16 cellular contexts compared by ENCODE assay signal in the genomic region with DNA sequence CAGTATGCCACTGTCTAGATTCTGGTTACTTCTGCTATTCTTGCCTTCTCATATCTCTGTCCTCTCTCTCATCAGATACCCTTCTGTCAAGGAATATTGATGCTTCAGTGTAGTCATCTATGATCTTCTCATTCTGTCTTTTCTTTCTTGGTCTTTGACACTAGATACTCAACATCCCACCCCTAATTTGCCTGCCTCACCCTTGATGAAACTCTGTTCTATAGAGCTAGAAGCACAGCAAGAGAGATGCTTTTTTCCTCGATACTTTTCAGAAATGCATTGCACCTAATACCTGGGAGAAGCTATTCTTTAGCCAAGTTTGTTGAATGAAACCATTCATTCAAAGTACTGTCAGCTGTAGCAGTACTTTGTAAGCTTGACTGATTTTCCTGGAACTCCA. TPM values are rescaled to one million over a fixed set of nuclear protein-coding genes. Genes with fewer than 3 reads are reported as not detected.
DNase-seq lines count a peak whose midpoint lies in the region; ATAC-seq, FAIRE-seq and TF ChIP-seq lines count a peak whose summit lies in the region.
"Had no signal": no experiment of that assay in that cellular context is flagged by ENCODE, and none has a peak within 500 bp of the region (broad histone marks: within the 10 kb centered on the region; RNA-seq: fewer than 3 reads in every experiment).

No MANE protein-coding gene starts in this region.

- H3K27me3 ChIP-seq in Karpas-422 (ENCODE audit: low read length) (no peaks in the 10 kb centered on the region), GM12878 (replicated peaks in 1 of 2; ENCODE audit: control insufficient read depth in 2 of 2, insufficient read depth in 2 of 2, low read length in 1 of 2) (no peaks in the 10 kb centered on the region), smooth muscle cell (ENCODE audit: low read depth) (no peaks in the 10 kb centered on the region)

- SMC1A ChIA-PET in GM12878 (lab: Charles Lee; ENCODE audit: uncharacterized antibody, unreplicated experiment) = interaction anchor here (1.2 to 1.6 kb wide), 2 partner anchors 22 to 67 kb away, joined by 3 to 6 read pairs; no protein-coding TSS in a partner anchor

- no TSS peak for BruUV-seq in GM12878 (replicated peaks; lab: Mats Ljungman, UMichigan)

- CTCF ChIA-PET in activated naive CD4-positive, alpha-beta T cell treated with anti-CD3 and anti-CD28 coated beads for 36 hours (lab: Charles Lee) = no interaction called here
- CTCF ChIA-PET in activated naive CD4-positive, alpha-beta T cell treated with anti-CD3 and anti-CD28 coated beads, Interleukin-2, amount 10 ng/mL, durations not matched to agents 7 days and 5 days (lab: Charles Lee) = no interaction called here
- CTCF ChIA-PET in GM12878 (lab: Yijun Ruan, JAX) = interaction anchor here (1.0 to 2.6 kb wide), 2 partner anchors 11 to 67 kb away, joined by 4 to 9 read pairs; no protein-coding TSS in a partner anchor

- RAD21 ChIA-PET in GM12878 (lab: Charles Lee; ENCODE audit: unreplicated experiment) = no interaction called here

- H3K79me2 ChIP-seq in Karpas-422 (ENCODE audit: low read length) = peaks cover 83% of the 10 kb centered on the region
- H3K79me2 ChIP-seq in GM12878 (ENCODE audit: control insufficient read depth, insufficient read depth, low read length) = peaks cover 67% of the 10 kb centered on the region
- peaks cover 100% of the 10 kb centered on the region for H3K79me2 ChIP-seq in smooth muscle cell (ENCODE audit: low read depth)

- in situ Hi-C loops in GM12878 (cut with MboI) = no loop called here

- ATAC-seq in GM12878 = no peak
- ATAC-seq in left cardiac atrium = no peak

- H3K9me3 Mint-ChIP-seq in activated naive CD4-positive, alpha-beta T cell treated with anti-CD3 and anti-CD28 coated beads for 36 hours = no peaks in the 10 kb centered on the region
- H3K9me3 Mint-ChIP-seq in activated naive CD4-positive, alpha-beta T cell treated with anti-CD3 and anti-CD28 coated beads, Interleukin-2, amount 10 ng/mL, durations not matched to agents 7 days and 5 days = no peaks in the 10 kb centered on the region

- H4K20me1 ChIP-seq in Karpas-422 (ENCODE audit: insufficient read depth, low read depth, low read length) (peaks cover 33% of the 10 kb centered on the region), GM12878 (ENCODE audit: control insufficient read depth, insufficient read depth) (no peaks in the 10 kb centered on the region), smooth muscle cell (ENCODE audit: low read depth) (peaks cover 100% of the 10 kb centered on the region)

- H3K4me1 ChIP-seq in Karpas-422 (ENCODE audit: low read length) (peaks cover 60% of the 10 kb centered on the region), GM12878 (ENCODE audit: control insufficient read depth, insufficient read depth, low read length) (peaks cover 29% of the 10 kb centered on the region), smooth muscle cell (ENCODE audit: low read depth) (peaks cover 16% of the 10 kb centered on the region)

- no peak for TF ChIP-seq POLR2A in GM12878 (IDR thresholded peaks at IDR 0.05; ENCODE audit: low read depth, low read length)

- DNase-seq in activated naive CD4-positive, alpha-beta T cell treated with anti-CD3 and anti-CD28 coated beads for 36 hours = no peak
- DNase-seq in activated naive CD4-positive, alpha-beta T cell treated with anti-CD3 and anti-CD28 coated beads, Interleukin-2, amount 10 ng/mL, durations not matched to agents 7 days and 5 days = no peak
- DNase-seq in Karpas-422 = peak; percentile 51
- no peak for DNase-seq in GM12878 (ENCODE audit: low read depth, low spot score)
- DNase-seq in smooth muscle cell (lab: John Stamatoyannopoulos, UW; ENCODE audit: unreplicated experiment) = no peak
- DNase-seq in NCI-H345 (lab: John Stamatoyannopoulos, UW) = no peak
- DNase-seq in NCI-H510A (lab: John Stamatoyannopoulos, UW) = no peak
- DNase-seq in left cardiac atrium = no peak
- DNase-seq: CD4-positive, CD25-positive, alpha-beta regulatory T cell; GOT3; NCI-H1048; NCI-H446; NCI-H748 treated with DMSO at 0.1 percent for 48 hours had no signal

- H3K27ac Mint-ChIP-seq in activated naive CD4-positive, alpha-beta T cell treated with anti-CD3 and anti-CD28 coated beads for 36 hours = peak overlapping the region; percentile 5
- no peak overlapping the region for H3K27ac Mint-ChIP-seq in activated naive CD4-positive, alpha-beta T cell treated with anti-CD3 and anti-CD28 coated beads, Interleukin-2, amount 10 ng/mL, durations not matched to agents 7 days and 5 days

- H3K4me1 Mint-ChIP-seq in activated naive CD4-positive, alpha-beta T cell treated with anti-CD3 and anti-CD28 coated beads for 36 hours (ENCODE audit: low read depth) = peaks cover 43% of the 10 kb centered on the region
- H3K4me1 Mint-ChIP-seq in activated naive CD4-positive, alpha-beta T cell treated with anti-CD3 and anti-CD28 coated beads, Interleukin-2, amount 10 ng/mL, durations not matched to agents 7 days and 5 days = peaks cover 40% of the 10 kb centered on the region

- H3K9me2 ChIP-seq in Karpas-422 (replicated peaks; ENCODE audit: insufficient read depth, low read length) = no peaks in the 10 kb centered on the region

- WGBS in GM12878 (ENCODE audit: insufficient coverage, insufficient replicate concordance, low lambda C conversion rate, missing lambda C conversion rate) = 96% methylated on average over 1 of the region's 1 CpG
- WGBS in smooth muscle cell (ENCODE audit: low lambda C conversion rate) = 92% methylated on average over 1 of the region's 1 CpG

- POLR2A ChIA-PET in GM12878 (lab: Charles Lee) = interaction anchor here (1.0 kb wide), 2 partner anchors 10 to 13 kb away, joined by 4 read pairs; a partner anchor contains a TSS

- TF ChIP-seq RAD21 in GM12878 (IDR thresholded peaks at IDR 0.05; ENCODE audit: insufficient read depth, low read depth, low read length) = no peak

- H3K27me3 Mint-ChIP-seq in activated naive CD4-positive, alpha-beta T cell treated with anti-CD3 and anti-CD28 coated beads for 36 hours (ENCODE audit: low read depth) = no peaks in the 10 kb centered on the region
- no peaks in the 10 kb centered on the region for H3K27me3 Mint-ChIP-seq in activated naive CD4-positive, alpha-beta T cell treated with anti-CD3 and anti-CD28 coated beads, Interleukin-2, amount 10 ng/mL, durations not matched to agents 7 days and 5 days
- H3K27me3 Mint-ChIP-seq: CD4-positive, CD25-positive, alpha-beta regulatory T cell had no signal

- TF ChIP-seq CTCF in GM12878 (IDR thresholded peaks at IDR 0.05 in 2 of 3, conservative IDR thresholded peaks at IDR 0.05 in 1 of 3; ENCODE audit: control insufficient read depth in 2 of 3, extremely low read depth in 1 of 3, insufficient read depth in 1 of 3, low read depth in 3 of 3, low read length in 3 of 3) (no peak), smooth muscle cell (IDR thresholded peaks at IDR 0.05; ENCODE audit: borderline replicate concordance, insufficient read depth, poor library complexity, severe bottlenecking) (no peak)

- TF ChIP-seq EP300 in GM12878 (IDR thresholded peaks at IDR 0.05; ENCODE audit: borderline replicate concordance in 1 of 2, control insufficient read depth in 1 of 2, low read depth in 2 of 2, low read length in 2 of 2) = no peak

- H2AFZ ChIP-seq in Karpas-422 (ENCODE audit: low read length) = no peak overlapping the region
- H2AFZ ChIP-seq in GM12878 (ENCODE audit: control insufficient read depth, low read depth, low read length) = no peak overlapping the region
- no peak overlapping the region for H2AFZ ChIP-seq in smooth muscle cell (ENCODE audit: low read depth)

- H3K9ac ChIP-seq in Karpas-422 (ENCODE audit: low read length) (peak overlapping the region; percentile 23), GM12878 (ENCODE audit: control insufficient read depth, insufficient read depth, low read length) (no peak overlapping the region), smooth muscle cell (ENCODE audit: low read depth) (no peak overlapping the region)

- H3K4me2 ChIP-seq in Karpas-422 (ENCODE audit: low read depth, low read length, poor library complexity, severe bottlenecking) (peak overlapping the region; percentile 97), GM12878 (ENCODE audit: control insufficient read depth, insufficient read depth) (peak overlapping the region; percentile 2; the same call in 1 of the 2 replicates), smooth muscle cell (no peak overlapping the region)

- H3K27ac ChIP-seq in Karpas-422 (ENCODE audit: low read length) (peak overlapping the region; percentile 98), GM12878 (ENCODE audit: control insufficient read depth, insufficient read depth) (no peak overlapping the region), smooth muscle cell (ENCODE audit: low read depth) (peak overlapping the region; percentile 75)

- peaks cover 3% of the 10 kb centered on the region for H3F3A ChIP-seq in smooth muscle cell (ENCODE audit: low read depth)

- no peak overlapping the region for H3K4me3 Mint-ChIP-seq in activated naive CD4-positive, alpha-beta T cell treated with anti-CD3 and anti-CD28 coated beads for 36 hours
- H3K4me3 Mint-ChIP-seq in activated naive CD4-positive, alpha-beta T cell treated with anti-CD3 and anti-CD28 coated beads, Interleukin-2, amount 10 ng/mL, durations not matched to agents 7 days and 5 days = no peak overlapping the region
- H3K4me3 Mint-ChIP-seq: CD4-positive, CD25-positive, alpha-beta regulatory T cell had no signal

- H3K36me3 ChIP-seq in Karpas-422 (ENCODE audit: insufficient read depth, low read length) = peaks cover 33% of the 10 kb centered on the region
- H3K36me3 ChIP-seq in GM12878 (ENCODE audit: control insufficient read depth in 2 of 2, insufficient read depth in 2 of 2, low read length in 1 of 2) = peaks cover 4 to 8% of the 10 kb centered on the region in 2 experiments; a peak in 3 of 4 replicates
- peaks cover 11% of the 10 kb centered on the region for H3K36me3 ChIP-seq in smooth muscle cell (ENCODE audit: low read depth)

- intact Hi-C loops in activated naive CD4-positive, alpha-beta T cell treated with anti-CD3 and anti-CD28 coated beads for 36 hours (cut with micrococcal nuclease) = no loop called here
- intact Hi-C loops in GM12878 (cut with micrococcal nuclease; ENCODE audit: unreplicated experiment) (no loop called here), left cardiac atrium (cut with DNase I) (no loop called here)

- H3K4me3 ChIP-seq in Karpas-422 (ENCODE audit: low read length) (peak overlapping the region; percentile 44), GM12878 (no peak overlapping the region), smooth muscle cell (no peak overlapping the region)

- peaks cover 48% of the 10 kb centered on the region for H3K36me3 Mint-ChIP-seq in activated naive CD4-positive, alpha-beta T cell treated with anti-CD3 and anti-CD28 coated beads for 36 hours (ENCODE audit: low read depth)
- peaks cover 54% of the 10 kb centered on the region for H3K36me3 Mint-ChIP-seq in activated naive CD4-positive, alpha-beta T cell treated with anti-CD3 and anti-CD28 coated beads, Interleukin-2, amount 10 ng/mL, durations not matched to agents 7 days and 5 days

- H3K9me3 ChIP-seq in Karpas-422 (ENCODE audit: low read length) (no peaks in the 10 kb centered on the region), GM12878 (replicated peaks; ENCODE audit: control insufficient read depth, insufficient read depth, low read length) (no peaks in the 10 kb centered on the region; the same call in 2 of the 3 replicates), smooth muscle cell (replicated peaks; ENCODE audit: low read depth) (no peaks in the 10 kb centered on the region)

- FAIRE-seq in GM12878 (lab: Jason Lieb, UNC) = no peak
- FAIRE-seq: A204.1, D721Med, HTR-8/SVneo had no signal

RNA-seq across cellular contexts. Expression of a gene that starts 9.5 kb away (rescaled TPM):
- total RNA-seq in activated naive CD4-positive, alpha-beta T cell treated with anti-CD3 and anti-CD28 coated beads for 36 hours = 100 to 1,000 TPM; 216 to 227 TPM
- total RNA-seq in Karpas-422 (2014; rRNA removed; shearing (Covaris generic); ENCODE audit: low replicate concordance) = 208 and 281 TPM in 2 replicates
- 581 and 595 TPM in 2 replicates for total RNA-seq in GM12878 (2013; cell fraction: nucleolus; rRNA removed)
- total RNA-seq in GM12878 (2014; rRNA removed) (228 and 270 TPM in 2 replicates), GM12878 (2014; rRNA removed; fragmentation: Illumina TruSeq; extraction: Trizol) (248 and 251 TPM in 2 replicates), GM12878 (2021) (222 and 244 TPM in 2 replicates), smooth muscle cell (443 and 523 TPM in 2 replicates), left cardiac atrium (100 to 1,000 TPM; 194 to 328 TPM)
- 164 TPM for polyA plus RNA-seq in GM12878 (2011; ENCODE audit: low read depth)
- polyA plus RNA-seq in GM12878 (2011; rRNA removed) (474 and 566 TPM in 2 replicates), GM12878 (2014; fragmentation: Illumina TruSeq; extraction: Trizol) (354 and 392 TPM in 2 replicates), GM12878 (2014; fragmentation: Nextera tagmentation; extraction: Ambion mirVana) (100 to 1,000 TPM; 169 to 174 TPM), GM12878 (2014; rRNA removed) (232 and 290 TPM in 2 replicates), GM12878 (2016; fragmentation: Nextera tagmentation; extraction: Ambion mirVana) (100 to 1,000 TPM; 315 to 334 TPM), smooth muscle cell (314 and 344 TPM in 2 replicates)
- 143 and 155 TPM in 2 replicates for polyA plus RNA-seq in GM12878 (2011; cell fraction: cytosol; rRNA removed)
- 289 and 340 TPM in 2 replicates for polyA plus RNA-seq in GM12878 (2011; cell fraction: nucleus; rRNA removed)
- polyA plus RNA-seq in GM12878 (2012) = 194 and 223 TPM in 2 replicates
- 174 and 362 TPM in 2 replicates for polyA minus RNA-seq in GM12878 (2011; rRNA and poly(A)+ RNA removed)
- 88.3 and 99.6 TPM in 2 replicates for polyA minus RNA-seq in GM12878 (2011; cell fraction: cytosol; rRNA and poly(A)+ RNA removed)
- polyA minus RNA-seq in GM12878 (2011; cell fraction: nucleus; rRNA and poly(A)+ RNA removed) = 110 and 165 TPM in 2 replicates

RNA-seq across cellular contexts. Expression of a gene that starts 9.8 kb away (rescaled TPM):
- total RNA-seq in activated naive CD4-positive, alpha-beta T cell treated with anti-CD3 and anti-CD28 coated beads for 36 hours = 100 to 1,000 TPM; 278 to 297 TPM
- total RNA-seq in Karpas-422 (2014; rRNA removed; shearing (Covaris generic); ENCODE audit: low replicate concordance) = 141 and 167 TPM in 2 replicates
- 398 and 445 TPM in 2 replicates for total RNA-seq in GM12878 (2013; cell fraction: nucleolus; rRNA removed)
- total RNA-seq in GM12878 (2014; rRNA removed) (275 and 279 TPM in 2 replicates), GM12878 (2014; rRNA removed; fragmentation: Illumina TruSeq; extraction: Trizol) (233 and 234 TPM in 2 replicates), GM12878 (2021) (344 and 348 TPM in 2 replicates), smooth muscle cell (504 and 559 TPM in 2 replicates), left cardiac atrium (100 to 1,000 TPM; 357 to 358 TPM)
- 172 TPM for polyA plus RNA-seq in GM12878 (2011; ENCODE audit: low read depth)
- polyA plus RNA-seq in GM12878 (2011; rRNA removed) (88.3 and 135 TPM in 2 replicates), GM12878 (2014; fragmentation: Illumina TruSeq; extraction: Trizol) (306 and 383 TPM in 2 replicates), GM12878 (2014; fragmentation: Nextera tagmentation; extraction: Ambion mirVana) (10 to 100 TPM; 19.5 to 56.8 TPM), GM12878 (2014; rRNA removed) (166 and 180 TPM in 2 replicates), GM12878 (2016; fragmentation: Nextera tagmentation; extraction: Ambion mirVana) (100 to 1,000 TPM; 264 to 273 TPM), smooth muscle cell (545 and 601 TPM in 2 replicates)
- 161 and 182 TPM in 2 replicates for polyA plus RNA-seq in GM12878 (2011; cell fraction: cytosol; rRNA removed)
- polyA plus RNA-seq in GM12878 (2011; cell fraction: nucleus; rRNA removed) = 336 and 338 TPM in 2 replicates
- 264 and 294 TPM in 2 replicates for polyA plus RNA-seq in GM12878 (2012)
- 236 and 259 TPM in 2 replicates for polyA minus RNA-seq in GM12878 (2011; rRNA and poly(A)+ RNA removed)
- polyA minus RNA-seq in GM12878 (2011; cell fraction: cytosol; rRNA and poly(A)+ RNA removed) = 110 and 125 TPM in 2 replicates
- 148 and 204 TPM in 2 replicates for polyA minus RNA-seq in GM12878 (2011; cell fraction: nucleus; rRNA and poly(A)+ RNA removed)

RNA-seq across cellular contexts. Expression of a gene that starts 30.8 kb away (rescaled TPM):
- total RNA-seq in activated naive CD4-positive, alpha-beta T cell treated with anti-CD3 and anti-CD28 coated beads for 36 hours = 10 to 100 TPM; 19.5 to 19.6 TPM
- total RNA-seq in Karpas-422 (2014; rRNA removed; shearing (Covaris generic); ENCODE audit: low replicate concordance) = 30.5 and 40.0 TPM in 2 replicates
- 108 TPM in 2 replicates for total RNA-seq in GM12878 (2013; cell fraction: nucleolus; rRNA removed)
- total RNA-seq in GM12878 (2014; rRNA removed) = 36.0 and 45.0 TPM in 2 replicates
- 32.7 and 36.8 TPM in 2 replicates for total RNA-seq in GM12878 (2014; rRNA removed; fragmentation: Illumina TruSeq; extraction: Trizol)
- 62.6 and 67.5 TPM in 2 replicates for total RNA-seq in GM12878 (2021)
- polyA plus RNA-seq in GM12878 (2011; ENCODE audit: low read depth) = 22.3 TPM
- polyA plus RNA-seq in GM12878 (2011; rRNA removed) = 47.1 and 51.8 TPM in 2 replicates
- polyA plus RNA-seq in GM12878 (2011; cell fraction: cytosol; rRNA removed) = 30.7 and 31.1 TPM in 2 replicates
- 37.9 and 44.2 TPM in 2 replicates for polyA plus RNA-seq in GM12878 (2011; cell fraction: nucleus; rRNA removed)
- 15.6 and 22.4 TPM in 2 replicates for polyA plus RNA-seq in GM12878 (2012)
- 36.8 and 47.7 TPM in 2 replicates for polyA plus RNA-seq in GM12878 (2014; fragmentation: Illumina TruSeq; extraction: Trizol)
- polyA plus RNA-seq in GM12878 (2014; fragmentation: Nextera tagmentation; extraction: Ambion mirVana) = 1 to 10 TPM; 5.5 to 5.6 TPM
- polyA plus RNA-seq in GM12878 (2014; rRNA removed) = 31.2 and 35.1 TPM in 2 replicates
- polyA plus RNA-seq in GM12878 (2016; fragmentation: Nextera tagmentation; extraction: Ambion mirVana) = 10 to 100 TPM; 50.6 to 54.4 TPM
- 61.9 and 69.6 TPM in 2 replicates for polyA minus RNA-seq in GM12878 (2011; rRNA and poly(A)+ RNA removed)
- 24.6 and 24.9 TPM in 2 replicates for polyA minus RNA-seq in GM12878 (2011; cell fraction: cytosol; rRNA and poly(A)+ RNA removed)
- 20.8 and 29.6 TPM in 2 replicates for polyA minus RNA-seq in GM12878 (2011; cell fraction: nucleus; rRNA and poly(A)+ RNA removed)
- total RNA-seq in smooth muscle cell = 27.4 and 27.6 TPM in 2 replicates
- polyA plus RNA-seq in smooth muscle cell = 15.9 and 18.4 TPM in 2 replicates
- 10 to 100 TPM; 18.1 to 28.3 TPM for total RNA-seq in left cardiac atrium
